In the genomic region with DNA sequence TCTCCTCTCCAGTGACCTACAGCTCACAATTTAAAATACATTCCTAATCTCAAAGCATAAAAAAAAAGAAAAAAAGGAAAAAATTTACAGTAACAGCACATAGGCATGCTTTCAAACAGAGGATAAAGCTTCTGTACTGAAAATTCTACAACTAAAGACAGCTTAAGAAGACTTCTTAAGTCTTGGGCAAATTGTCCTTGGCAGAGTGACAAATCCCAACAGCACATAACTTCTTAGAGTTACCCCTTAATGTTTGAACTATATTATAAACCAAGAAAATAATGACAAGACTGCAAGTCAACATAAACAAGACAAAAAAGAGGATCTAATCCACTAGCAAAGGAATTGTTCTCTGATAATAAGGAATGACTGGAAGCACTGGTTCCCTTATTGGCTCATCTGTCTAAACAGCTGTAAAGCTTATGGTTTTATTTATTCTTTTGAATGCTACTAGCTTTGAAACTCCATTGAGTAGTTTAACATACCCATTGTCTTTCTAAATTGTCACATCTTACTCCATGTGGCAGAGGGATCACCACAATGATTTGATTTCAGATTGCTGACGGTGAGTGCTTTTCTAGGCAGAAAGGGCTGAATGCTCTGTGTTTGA, we compare ENCODE assay signal across 22 cellular contexts.
"Had no signal": no experiment of that assay in that cellular context is flagged by ENCODE, and none has a peak within 500 bp of the region (broad histone marks: within the 10 kb centered on the region; RNA-seq: fewer than 3 reads in every experiment).

No MANE protein-coding gene starts in this region.

- ATAC-seq: HepG2 had no signal

- DNase-seq: IMR-90, Karpas-422, KG1, MM.1S, NCI-H1092 treated with DMSO at 0.1 percent for 48 hours, NCI-H1436, NCI-H187, NCI-H2029, NCI-H2081 treated with DMSO at 0.1 percent for 48 hours, NCI-H2171, NCI-H226, NCI-H446, NCI-H510A, NCI-H524 treated with DMSO at 0.1 percent for 48 hours, NCI-H69, NCI-H774, Right ventricle myocardium superior, RPMI8226, SIG-M5 had no signal

- H3K9me3 ChIP-seq: SJSA1 had no signal

- H3K4me3 ChIP-seq: SJSA1, SK-N-MC had no signal

- H3K27me3 ChIP-seq: SJSA1 had no signal

- H3K27ac ChIP-seq: SJSA1, SK-N-MC had no signal

- H3K4me1 ChIP-seq: SJSA1 had no signal

- H3K36me3 ChIP-seq: SJSA1 had no signal
